8 cellular contexts compared by ENCODE assay signal in the genomic region with DNA sequence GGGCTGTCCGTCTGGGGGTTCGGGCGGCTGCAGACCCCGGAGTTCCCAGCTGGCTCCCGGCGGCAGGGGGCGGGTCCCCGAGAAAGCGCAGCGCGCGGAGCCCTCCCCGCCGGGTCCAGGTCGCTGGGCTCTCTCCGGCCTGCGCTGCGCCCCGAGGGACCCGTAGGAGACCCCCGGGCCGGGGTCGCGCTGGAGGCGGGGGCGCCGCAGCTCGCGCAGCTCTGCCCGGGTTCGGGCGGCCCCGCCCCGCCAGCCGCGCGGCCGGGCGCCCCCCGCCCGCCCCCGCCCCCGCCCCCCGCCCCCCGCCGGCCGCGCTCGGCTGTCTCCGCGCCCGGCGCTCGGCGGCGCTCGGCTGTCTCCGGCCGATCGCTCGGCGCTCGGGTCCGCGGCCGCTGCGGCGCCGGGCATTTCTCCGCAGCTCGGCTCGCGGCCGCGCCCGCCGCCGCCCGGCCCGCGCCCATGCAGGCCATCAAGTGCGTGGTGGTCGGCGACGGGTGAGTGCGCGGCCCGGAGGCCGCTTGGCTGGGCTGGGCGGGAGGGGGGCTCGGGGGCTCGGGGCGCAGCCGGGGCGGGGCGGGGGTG. TPM values are rescaled to one million over a fixed set of nuclear protein-coding genes. Genes with fewer than 3 reads are reported as not detected.
DNase-seq lines count a peak whose midpoint lies in the region; ATAC-seq and TF ChIP-seq lines count a peak whose summit lies in the region.

TSS of gene RAC3 (plus strand) at position 376 of the 582 bp plus-strand sequence. CDS start at position 460, 84 bp downstream.

- H3K4me1 ChIP-seq in BE2C: no peaks in the 10 kb centered on the region
- H3K4me1 ChIP-seq in GM23248 (ENCODE audit: insufficient read depth): no peaks in the 10 kb centered on the region

- H3K9me3 Mint-ChIP-seq in effector memory CD8-positive, alpha-beta T cell: no peaks in the 10 kb centered on the region
- H3K9me3 Mint-ChIP-seq in naive B cell: no peaks in the 10 kb centered on the region

- H4K20me1 ChIP-seq in GM23248 (ENCODE audit: insufficient read depth): no peaks in the 10 kb centered on the region

- peak within 1 kb of the TSS; percentile 40; the same call in 1 of the 2 replicates for H3K9ac ChIP-seq in GM23248

- no peaks in the 10 kb centered on the region for H3K27me3 Mint-ChIP-seq in effector memory CD8-positive, alpha-beta T cell
- H3K27me3 Mint-ChIP-seq in naive B cell: peaks cover 0 to 27% (median 7%) of the 10 kb centered on the region in 3 donors

- no peak within 1 kb of the TSS for H3K27ac ChIP-seq in GM23248

- no peaks in the 10 kb centered on the region for H3K79me2 ChIP-seq in GM23248 (ENCODE audit: insufficient read depth)

- H3K4me3 ChIP-seq in BE2C (ENCODE audit: low read depth, low read length): peak within 1 kb of the TSS; percentile 69
- H3K4me3 ChIP-seq in GM23248: peak within 1 kb of the TSS; percentile 67

- H3F3A ChIP-seq in GM23248 (ENCODE audit: insufficient read depth): no peaks in the 10 kb centered on the region

- TF ChIP-seq CTCF in BE2C (IDR thresholded peaks at IDR 0.05; ENCODE audit: low read depth, low read length): no peak

- peak within 1 kb of the TSS; percentile 77 for H2AFZ ChIP-seq in GM23248

- no peaks in the 10 kb centered on the region for H3K27me3 ChIP-seq in BE2C
- H3K27me3 ChIP-seq in GM23248 (replicated peaks; ENCODE audit: insufficient read depth): no peaks in the 10 kb centered on the region

- peaks cover 4% of the 10 kb centered on the region for H3K36me3 Mint-ChIP-seq in effector memory CD8-positive, alpha-beta T cell (ENCODE audit: insufficient read depth)
- H3K36me3 Mint-ChIP-seq in naive B cell: peaks cover 0 to 5% of the 10 kb centered on the region in 2 donors

- WGBS in GM23248 (ENCODE audit: low coverage in 1 of 2, low lambda C conversion rate in 2 of 2, missing lambda C conversion rate in 2 of 2), 2 experiments: 1 to 2% methylated on average over 15 to 17 of the region's 96 CpGs

- no peak for ATAC-seq in effector memory CD8-positive, alpha-beta T cell (replicated peaks)
- ATAC-seq in naive B cell (ENCODE audit: low read depth in 2 of 2) (peak; percentile 13 to 19), GM21717 (IDR thresholded peaks at IDR 0.05; ENCODE audit: unreplicated experiment) (no peak), GM21390 (IDR thresholded peaks at IDR 0.05; ENCODE audit: unreplicated experiment) (no peak)

- in situ Hi-C loops in GM23248 (cut with MboI): no loop called here

- no peak within 1 kb of the TSS for H3K27ac Mint-ChIP-seq in effector memory CD8-positive, alpha-beta T cell
- H3K27ac Mint-ChIP-seq in naive B cell: peak within 1 kb of the TSS in 1 of 6 donors; percentile 79

- peaks cover 18 to 19% of the 10 kb centered on the region in 2 donors for H3K4me1 Mint-ChIP-seq in effector memory CD8-positive, alpha-beta T cell (ENCODE audit: low read depth in 2 of 2)
- peaks cover 10 to 16% (median 16%) of the 10 kb centered on the region in 3 donors for H3K4me1 Mint-ChIP-seq in naive B cell

- H3K9me3 ChIP-seq in BE2C: no peaks in the 10 kb centered on the region
- no peaks in the 10 kb centered on the region for H3K9me3 ChIP-seq in GM23248 (ENCODE audit: low read depth)

- H3K4me2 ChIP-seq in GM23248 (ENCODE audit: unreplicated experiment): peak within 1 kb of the TSS; percentile 65

- H3K4me3 Mint-ChIP-seq in effector memory CD8-positive, alpha-beta T cell: peak within 1 kb of the TSS; percentile 84 to 85
- H3K4me3 Mint-ChIP-seq in naive B cell: peak within 1 kb of the TSS; percentile 78 to 92 (median 86)

- H3K36me3 ChIP-seq in BE2C (0 out of 2 replicates have a peak, but pooled peaks cover 2% of the 10 kb centered on the region), GM23248 (ENCODE audit: low read depth) (no peaks in the 10 kb centered on the region)

- DNase-seq in BE2C (peak; percentile 72), GM23248 (peak; percentile 69), RPMI7951 (ENCODE audit: low read depth) (no peak), naive B cell (no peak), dedifferentiated amniotic fluid mesenchymal stem cell (ENCODE audit: extremely low spot score) (no peak)
- no peak for DNase-seq in effector memory CD8-positive, alpha-beta T cell

- no peaks in the 10 kb centered on the region for H3K9me2 ChIP-seq in GM23248 (ENCODE audit: insufficient read depth)

RNA-seq across cellular contexts. Expression of gene RAC3, which starts in this region (rescaled TPM):
- 65.3 TPM for polyA plus RNA-seq in BE2C (2012; ENCODE audit: insufficient read depth, insufficient read length, low read depth)
- 5.4 and 7.9 TPM in 2 replicates for total RNA-seq in GM23248 (2014; rRNA removed; shearing (Covaris generic))
- 1.3 and 1.8 TPM in 2 replicates for polyA plus RNA-seq in GM23248 (2016; fragmentation: Nextera tagmentation; extraction: Ambion mirVana)
- 10.7 and 13.1 TPM in 2 replicates for total RNA-seq in RPMI7951 (2014; rRNA removed; shearing (Covaris generic))
- polyA plus RNA-seq in naive B cell (ENCODE audit: low read depth in 6 of 6): not detected

Comparison
In these comparisons a context has a peak if more than half of its experiments do, and no peak if none do; other contexts are left out.
1. Peak in ATAC-seq in naive B cell; RNA of the gene not detected or under 1 TPM.
2. DNase-seq: peak in BE2C (single experiment) and GM23248 (single experiment); none in RPMI7951 (single experiment), effector memory CD8-positive, alpha-beta T cell (0 of 3), naive B cell (single experiment) and dedifferentiated amniotic fluid mesenchymal stem cell (single experiment).